In genomic region chr9:6243746-6244145, GRCh38 we compare ENCODE assay signal across 10 cellular contexts. TPM values are rescaled to one million over a fixed set of nuclear protein-coding genes. Genes with fewer than 3 reads are reported as not detected.
A peak's percentile ranks its signal among the peaks of the same experiment; 100 is the strongest.
DNase-seq lines count a peak whose midpoint lies in the region; ATAC-seq and TF ChIP-seq lines count a peak whose summit lies in the region.
"Had no signal": no experiment of that assay in that cellular context is flagged by ENCODE, and none has a peak within 500 bp of the region (broad histone marks: within the 10 kb centered on the region; RNA-seq: fewer than 3 reads in every experiment).

No MANE protein-coding gene starts in this region.

- H3F3A ChIP-seq in GM23248 (ENCODE audit: insufficient read depth) = peaks cover 24% of the 10 kb centered on the region

- no peak for TF ChIP-seq CTCF in activated CD8-positive, alpha-beta T cell treated with anti-CD3 and anti-CD28 coated beads for 36 hours (IDR thresholded peaks at IDR 0.05)
- no peak for TF ChIP-seq CTCF in osteoblast (IDR thresholded peaks at IDR 0.05; ENCODE audit: extremely low read depth, low read depth, low read length)

- CTCF ChIA-PET in activated CD8-positive, alpha-beta T cell treated with anti-CD3 and anti-CD28 coated beads for 36 hours (lab: Charles Lee) = no interaction called here
- CTCF ChIA-PET in activated CD8-positive, alpha-beta T cell treated with anti-CD3 and anti-CD28 coated beads, Interleukin-2, amount 10 ng/mL, durations not matched to agents 7 days and 5 days (lab: Charles Lee) = no interaction called here

- H3K9ac ChIP-seq in GM23248 = no peak overlapping the region

- peaks cover 26% of the 10 kb centered on the region for H3K27me3 Mint-ChIP-seq in activated CD8-positive, alpha-beta T cell treated with anti-CD3 and anti-CD28 coated beads for 36 hours
- peaks cover 3% of the 10 kb centered on the region for H3K27me3 Mint-ChIP-seq in activated CD8-positive, alpha-beta T cell treated with anti-CD3 and anti-CD28 coated beads, Interleukin-2, amount 10 ng/mL, durations not matched to agents 7 days and 5 days (ENCODE audit: low read depth)

- no peaks in the 10 kb centered on the region for H3K9me2 ChIP-seq in GM23248 (ENCODE audit: insufficient read depth)

- peak; percentile 60 for ATAC-seq in activated CD8-positive, alpha-beta T cell treated with anti-CD3 and anti-CD28 coated beads for 36 hours
- no peak for ATAC-seq in activated CD8-positive, alpha-beta T cell treated with anti-CD3 and anti-CD28 coated beads, Interleukin-2, amount 10 ng/mL, durations not matched to agents 7 days and 5 days

- peaks cover 10% of the 10 kb centered on the region for H3K4me1 Mint-ChIP-seq in activated CD8-positive, alpha-beta T cell treated with anti-CD3 and anti-CD28 coated beads for 36 hours (ENCODE audit: low read depth)
- no peaks in the 10 kb centered on the region for H3K4me1 Mint-ChIP-seq in activated CD8-positive, alpha-beta T cell treated with anti-CD3 and anti-CD28 coated beads, Interleukin-2, amount 10 ng/mL, durations not matched to agents 7 days and 5 days (ENCODE audit: low read depth)
- H3K4me1 Mint-ChIP-seq: activated naive CD8-positive, alpha-beta T cell treated with anti-CD3 and anti-CD28 coated beads, Interleukin-2, amount 10 ng/mL, durations not matched to agents 7 days and 5 days had no signal

- no peak overlapping the region for H3K27ac Mint-ChIP-seq in activated CD8-positive, alpha-beta T cell treated with anti-CD3 and anti-CD28 coated beads for 36 hours
- H3K27ac Mint-ChIP-seq in activated CD8-positive, alpha-beta T cell treated with anti-CD3 and anti-CD28 coated beads, Interleukin-2, amount 10 ng/mL, durations not matched to agents 7 days and 5 days = no peak overlapping the region
- H3K27ac Mint-ChIP-seq: activated naive CD8-positive, alpha-beta T cell treated with anti-CD3 and anti-CD28 coated beads, Interleukin-2, amount 10 ng/mL, durations not matched to agents 7 days and 5 days had no signal

- H3K9me3 ChIP-seq in GM23248 (ENCODE audit: low read depth) (no peaks in the 10 kb centered on the region), osteoblast (ENCODE audit: low read depth, low read length) (no peaks in the 10 kb centered on the region)

- H3K4me3 ChIP-seq in GM23248 (no peak overlapping the region), osteoblast (ENCODE audit: insufficient read depth, low read length) (no peak overlapping the region)

- no peak overlapping the region for H3K4me3 Mint-ChIP-seq in activated CD8-positive, alpha-beta T cell treated with anti-CD3 and anti-CD28 coated beads for 36 hours
- H3K4me3 Mint-ChIP-seq in activated CD8-positive, alpha-beta T cell treated with anti-CD3 and anti-CD28 coated beads, Interleukin-2, amount 10 ng/mL, durations not matched to agents 7 days and 5 days = no peak overlapping the region
- H3K4me3 Mint-ChIP-seq: activated naive CD8-positive, alpha-beta T cell treated with anti-CD3 and anti-CD28 coated beads, Interleukin-2, amount 10 ng/mL, durations not matched to agents 7 days and 5 days had no signal

- H3K36me3 Mint-ChIP-seq in activated CD8-positive, alpha-beta T cell treated with anti-CD3 and anti-CD28 coated beads for 36 hours (ENCODE audit: low read depth) = no peaks in the 10 kb centered on the region
- no peaks in the 10 kb centered on the region for H3K36me3 Mint-ChIP-seq in activated CD8-positive, alpha-beta T cell treated with anti-CD3 and anti-CD28 coated beads, Interleukin-2, amount 10 ng/mL, durations not matched to agents 7 days and 5 days (ENCODE audit: low read depth)
- H3K36me3 Mint-ChIP-seq: activated naive CD8-positive, alpha-beta T cell treated with anti-CD3 and anti-CD28 coated beads, Interleukin-2, amount 10 ng/mL, durations not matched to agents 7 days and 5 days had no signal

- POLR2A ChIA-PET in activated CD8-positive, alpha-beta T cell treated with anti-CD3 and anti-CD28 coated beads for 36 hours (lab: Charles Lee) = no interaction called here
- POLR2A ChIA-PET in activated CD8-positive, alpha-beta T cell treated with anti-CD3 and anti-CD28 coated beads, Interleukin-2, amount 10 ng/mL, durations not matched to agents 7 days and 5 days (lab: Charles Lee) = no interaction called here

- in situ Hi-C loops in GM23248 (cut with MboI) = no loop called here

- peak; percentile 38 for DNase-seq in activated CD8-positive, alpha-beta T cell treated with anti-CD3 and anti-CD28 coated beads for 36 hours
- DNase-seq in activated CD8-positive, alpha-beta T cell treated with anti-CD3 and anti-CD28 coated beads, Interleukin-2, amount 10 ng/mL, durations not matched to agents 7 days and 5 days = no peak
- peak; percentile 71 for DNase-seq in GM23248
- peak; percentile 74 for DNase-seq in LoVo (ENCODE audit: low spot score)
- DNase-seq in osteoblast (ENCODE audit: insufficient read length, low spot score, missing footprints) = peak; percentile 36
- no peak for DNase-seq in HUDEP-2 (lab: John Stamatoyannopoulos, UW; ENCODE audit: unreplicated experiment in 76 of 76)
- DNase-seq in CD1c-positive myeloid dendritic cell (ENCODE audit: extremely low spot score) = no peak
- DNase-seq in RKO (ENCODE audit: low spot score) = no peak
- DNase-seq: activated naive CD8-positive, alpha-beta T cell treated with anti-CD3 and anti-CD28 coated beads, Interleukin-2, amount 10 ng/mL, durations not matched to agents 7 days and 5 days had no signal

- H3K36me3 ChIP-seq in GM23248 (ENCODE audit: low read depth) (no peaks in the 10 kb centered on the region), osteoblast (ENCODE audit: insufficient read depth, low read length) (no peaks in the 10 kb centered on the region)

- intact Hi-C loops in activated CD8-positive, alpha-beta T cell treated with anti-CD3 and anti-CD28 coated beads for 36 hours (cut with micrococcal nuclease) = no loop called here

- H2AFZ ChIP-seq in GM23248 = peak overlapping the region; percentile 75
- H2AFZ ChIP-seq in osteoblast (ENCODE audit: low read length) = peak overlapping the region; percentile 63

- H3K4me2 ChIP-seq in GM23248 (ENCODE audit: unreplicated experiment) (peak overlapping the region; percentile 23), osteoblast (ENCODE audit: insufficient read depth, low read length) (peak overlapping the region; percentile 11)

- 0 out of 2 replicates have a peak, but pooled peaks cover 9% of the 10 kb centered on the region for H3K4me1 ChIP-seq in GM23248 (ENCODE audit: insufficient read depth)
- H3K4me1 ChIP-seq in osteoblast (ENCODE audit: insufficient read depth, low read length) = peaks cover 4% of the 10 kb centered on the region

- peaks cover 2% of the 10 kb centered on the region for H3K9me3 Mint-ChIP-seq in activated CD8-positive, alpha-beta T cell treated with anti-CD3 and anti-CD28 coated beads for 36 hours
- H3K9me3 Mint-ChIP-seq in activated CD8-positive, alpha-beta T cell treated with anti-CD3 and anti-CD28 coated beads, Interleukin-2, amount 10 ng/mL, durations not matched to agents 7 days and 5 days (ENCODE audit: insufficient read depth) = no peaks in the 10 kb centered on the region

- no peaks in the 10 kb centered on the region for H4K20me1 ChIP-seq in GM23248 (ENCODE audit: insufficient read depth)
- H4K20me1 ChIP-seq in osteoblast (ENCODE audit: insufficient read depth, low read length) = no peaks in the 10 kb centered on the region

- H3K27me3 ChIP-seq in GM23248 (replicated peaks; ENCODE audit: insufficient read depth) = no peaks in the 10 kb centered on the region
- peaks cover 13% of the 10 kb centered on the region for H3K27me3 ChIP-seq in osteoblast (ENCODE audit: insufficient read depth, low read length)

- H3K79me2 ChIP-seq in GM23248 (ENCODE audit: insufficient read depth) = no peaks in the 10 kb centered on the region
- no peaks in the 10 kb centered on the region for H3K79me2 ChIP-seq in osteoblast (ENCODE audit: insufficient read depth, low read length)

- H3K27ac ChIP-seq in GM23248 (peak overlapping the region; percentile 34; the same call in 1 of the 2 replicates), osteoblast (ENCODE audit: low read depth, low read length) (no peak overlapping the region)

RNA-seq across cellular contexts. Expression of gene IL33, which starts 28.1 kb away (rescaled TPM):
- not detected for total RNA-seq in activated CD8-positive, alpha-beta T cell treated with anti-CD3 and anti-CD28 coated beads for 36 hours
- not detected for total RNA-seq in activated CD8-positive, alpha-beta T cell treated with anti-CD3 and anti-CD28 coated beads, Interleukin-2, amount 10 ng/mL, durations not matched to agents 7 days and 5 days
- total RNA-seq in GM23248 (2014; rRNA removed; shearing (Covaris generic)) = 3.8 and 4.7 TPM in 2 replicates
- 2.2 and 2.9 TPM in 2 replicates for polyA plus RNA-seq in GM23248 (2016; fragmentation: Nextera tagmentation; extraction: Ambion mirVana)
- total RNA-seq in osteoblast = under 0.01 TPM in 1 of 2 replicates, not detected in the other
- total RNA-seq: activated naive CD8-positive, alpha-beta T cell treated with anti-CD3 and anti-CD28 coated beads, Interleukin-2, amount 10 ng/mL, durations not matched to agents 7 days and 5 days; H1 had no signal
- polyA plus RNA-seq: H1 had no signal

Comparison
In these comparisons a context has a peak if more than half of its experiments do, and no peak if none do; other contexts are left out.
1. DNase-seq: peak in activated CD8-positive, alpha-beta T cell treated with anti-CD3 and anti-CD28 coated beads for 36 hours (single experiment), GM23248 (single experiment), LoVo (single experiment) and osteoblast (single experiment); none in activated CD8-positive, alpha-beta T cell treated with anti-CD3 and anti-CD28 coated beads, Interleukin-2, amount 10 ng/mL, durations not matched to agents 7 days and 5 days (single experiment), HUDEP-2 (0 of 76), CD1c-positive myeloid dendritic cell (single experiment) and RKO (single experiment).